In genomic region chr2:10229462-10230099, GRCh38 we compare ENCODE assay signal across 16 cellular contexts.
DNase-seq lines count a peak whose midpoint lies in the region; ATAC-seq and TF ChIP-seq lines count a peak whose summit lies in the region.
"Had no signal": no experiment of that assay in that cellular context is flagged by ENCODE, and none has a peak within 500 bp of the region (broad histone marks: within the 10 kb centered on the region; RNA-seq: fewer than 3 reads in every experiment).

No MANE protein-coding gene starts in this region.

- H3K4me3 ChIP-seq in heart right ventricle = no peak overlapping the region
- H3K4me3 ChIP-seq in transverse colon = no peak overlapping the region
- no peak overlapping the region for H3K4me3 ChIP-seq in smooth muscle cell
- H3K4me3 ChIP-seq: BLaER1 treated with 17β-estradiol and CSF1 and Interleukin-3, amounts not matched to agents 10 nM and 100 nM; GM23338 had no signal

- intact Hi-C loops in heart right ventricle (cut with DNase I) (no loop called here), transverse colon (cut with DNase I; ENCODE audit: low total_unique reads) (no loop called here)

- H3K9me3 ChIP-seq in heart right ventricle (no peaks in the 10 kb centered on the region), transverse colon (no peaks in the 10 kb centered on the region), smooth muscle cell (replicated peaks; ENCODE audit: low read depth) (no peaks in the 10 kb centered on the region)
- H3K9me3 ChIP-seq: BLaER1 treated with 17β-estradiol and CSF1 and Interleukin-3, amounts not matched to agents 10 nM and 100 nM had no signal

- peaks cover 8% of the 10 kb centered on the region for H3K9me3 Mint-ChIP-seq in activated T-cell treated with anti-CD3 and anti-CD28 coated beads, Interleukin-2, amount 50 U/mL, for 4 hours
- H3K9me3 Mint-ChIP-seq: GM23338 had no signal

- TF ChIP-seq CTCF in heart right ventricle (IDR thresholded peaks at IDR 0.05) (no peak), transverse colon (IDR thresholded peaks at IDR 0.05) (no peak), smooth muscle cell (IDR thresholded peaks at IDR 0.05; ENCODE audit: borderline replicate concordance, insufficient read depth, poor library complexity, severe bottlenecking) (no peak)

- 64 to 74% methylated on average over 9 of the region's 9 CpGs for WGBS in heart right ventricle, 2 donors
- WGBS in transverse colon (ENCODE audit: low coverage in 1 of 2), 2 donors = 60 to 84% methylated on average over 1 to 9 of the region's 9 CpGs
- WGBS in smooth muscle cell (ENCODE audit: low lambda C conversion rate) = 94% methylated on average over 9 of the region's 9 CpGs

- TF ChIP-seq POLR2A in transverse colon (IDR thresholded peaks at IDR 0.05) = no peak

- peaks cover 6% of the 10 kb centered on the region for H3K4me1 Mint-ChIP-seq in activated T-cell treated with anti-CD3 and anti-CD28 coated beads, Interleukin-2, amount 50 U/mL, for 4 hours (ENCODE audit: low read depth)

- no peak for TF ChIP-seq EP300 in transverse colon (IDR thresholded peaks at IDR 0.05; ENCODE audit: low read depth)

- in situ Hi-C loops in transverse colon (cut with MboI; ENCODE audit: low pct_ligation_motif_present in 1 of 4, low pct_unique_long_range_greater_than_20kb in 1 of 4, low sequenced_read_pairs in 3 of 4) = no loop called here

- no peak overlapping the region for H2AFZ ChIP-seq in smooth muscle cell (ENCODE audit: low read depth)
- H2AFZ ChIP-seq: GM23338 had no signal

- H3K36me3 ChIP-seq in heart right ventricle (no peaks in the 10 kb centered on the region), transverse colon (no peaks in the 10 kb centered on the region), smooth muscle cell (ENCODE audit: low read depth) (no peaks in the 10 kb centered on the region)
- H3K36me3 ChIP-seq: BLaER1 treated with 17β-estradiol and CSF1 and Interleukin-3, amounts not matched to agents 10 nM and 100 nM had no signal

- H3K27ac ChIP-seq in heart right ventricle = peak overlapping the region in 3 of 10 donors; percentile 28 to 56 (median 34)
- H3K27ac ChIP-seq in transverse colon = peak overlapping the region; percentile 37 to 71 (median 54)
- no peak overlapping the region for H3K27ac ChIP-seq in smooth muscle cell (ENCODE audit: low read depth)
- H3K27ac ChIP-seq: BLaER1 treated with 17β-estradiol and CSF1 and Interleukin-3, amounts not matched to agents 10 nM and 100 nM; KMS-11 had no signal

- no peaks in the 10 kb centered on the region for H3F3A ChIP-seq in smooth muscle cell (ENCODE audit: low read depth)

- H3K4me2 ChIP-seq in smooth muscle cell = no peak overlapping the region
- H3K4me2 ChIP-seq: BLaER1 treated with 17β-estradiol and CSF1 and Interleukin-3, amounts not matched to agents 10 nM and 100 nM; GM23338; KMS-11 had no signal

- H3K9ac ChIP-seq in smooth muscle cell (ENCODE audit: low read depth) = no peak overlapping the region
- H3K9ac ChIP-seq: BLaER1 treated with 17β-estradiol and CSF1 and Interleukin-3, amounts not matched to agents 10 nM and 100 nM; KMS-11 had no signal

- peaks cover 2% of the 10 kb centered on the region for H3K36me3 Mint-ChIP-seq in activated T-cell treated with anti-CD3 and anti-CD28 coated beads, Interleukin-2, amount 50 U/mL, for 4 hours (ENCODE audit: insufficient read depth)

- no peak overlapping the region for H3K4me3 Mint-ChIP-seq in activated T-cell treated with anti-CD3 and anti-CD28 coated beads, Interleukin-2, amount 50 U/mL, for 4 hours
- H3K4me3 Mint-ChIP-seq: GM23338 had no signal

- DNase-seq in activated T-cell treated with anti-CD3 and anti-CD28 coated beads, Interleukin-2, amount 50 U/mL, for 1 hour = peak; percentile 9
- no peak for DNase-seq in activated T-cell treated with anti-CD3 and anti-CD28 coated beads, Interleukin-2, amount 50 U/mL, for 4 hours
- DNase-seq in heart right ventricle (no peak), mesenteric fat pad (ENCODE audit: low spot score) (peak; percentile 49), transverse colon (no peak), smooth muscle cell (lab: John Stamatoyannopoulos, UW; ENCODE audit: unreplicated experiment) (no peak), MV-4-11 (lab: John Stamatoyannopoulos, UW) (no peak)
- DNase-seq: 8988T, NCI-H1105, NCI-H187, NCI-H446 treated with DMSO at 0.1 percent for 48 hours, PC-3 had no signal

- no peaks in the 10 kb centered on the region for H3K79me2 ChIP-seq in smooth muscle cell (ENCODE audit: low read depth)

- H3K4me1 ChIP-seq in heart right ventricle = peaks cover 0 to 32% (median under 1%) of the 10 kb centered on the region in 9 donors
- H3K4me1 ChIP-seq in transverse colon = peaks cover 0 to 38% (median 30%) of the 10 kb centered on the region in 4 donors
- no peaks in the 10 kb centered on the region for H3K4me1 ChIP-seq in smooth muscle cell (ENCODE audit: low read depth)

- H3K27me3 ChIP-seq in heart right ventricle = no peaks in the 10 kb centered on the region
- H3K27me3 ChIP-seq in transverse colon = no peaks in the 10 kb centered on the region
- no peaks in the 10 kb centered on the region for H3K27me3 ChIP-seq in smooth muscle cell (ENCODE audit: low read depth)

- H4K20me1 ChIP-seq in smooth muscle cell (ENCODE audit: low read depth) = no peaks in the 10 kb centered on the region

- H3K27me3 Mint-ChIP-seq in activated T-cell treated with anti-CD3 and anti-CD28 coated beads, Interleukin-2, amount 50 U/mL, for 4 hours (ENCODE audit: low read depth) = peaks cover 4% of the 10 kb centered on the region

- no peak for ATAC-seq in activated T-cell treated with anti-CD3 and anti-CD28 coated beads, Interleukin-2, amount 50 U/mL, for 4 hours
- peak in 7 of 8 donors; percentile 23 to 85 (median 50) for ATAC-seq in heart right ventricle
- no peak for ATAC-seq in HG03571 (IDR thresholded peaks at IDR 0.05; ENCODE audit: unreplicated experiment)
- ATAC-seq: GM23338, PC-3 had no signal

Comparison
In these comparisons a context has a peak if more than half of its experiments do, and no peak if none do; other contexts are left out.
1. DNase-seq: peak in activated T-cell treated with anti-CD3 and anti-CD28 coated beads, Interleukin-2, amount 50 U/mL, for 1 hour (single experiment) and mesenteric fat pad (single experiment); none in activated T-cell treated with anti-CD3 and anti-CD28 coated beads, Interleukin-2, amount 50 U/mL, for 4 hours (single experiment), heart right ventricle (0 of 2), transverse colon (single experiment), smooth muscle cell (single experiment) and MV-4-11 (single experiment).
2. ATAC-seq: peak in heart right ventricle (7 of 8); none in activated T-cell treated with anti-CD3 and anti-CD28 coated beads, Interleukin-2, amount 50 U/mL, for 4 hours (0 of 2) and HG03571 (single experiment).